Comparison of ENCODE assay signal across 20 cellular contexts in the genomic region with DNA sequence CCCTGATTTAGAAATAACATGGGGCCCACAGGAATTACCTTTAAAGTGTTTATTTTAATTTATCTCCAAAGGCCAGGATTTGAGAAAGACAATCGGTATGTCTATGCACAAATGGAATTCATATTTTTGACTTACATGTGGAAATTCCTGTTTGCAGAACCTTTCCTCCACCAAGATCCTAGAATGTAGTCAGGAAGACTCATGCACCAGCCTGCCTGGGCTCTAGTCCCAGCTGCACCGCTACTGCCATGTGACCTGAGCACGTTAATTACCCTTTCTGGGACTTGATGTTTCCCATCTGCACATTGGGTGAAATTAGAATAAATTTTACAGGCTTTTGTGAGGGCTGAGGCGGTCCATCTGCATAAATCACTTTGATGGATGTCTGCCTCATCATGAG.
"Had no signal": no experiment of that assay in that cellular context is flagged by ENCODE, and none has a peak within 500 bp of the region (broad histone marks: within the 10 kb centered on the region; RNA-seq: fewer than 3 reads in every experiment).

No MANE protein-coding gene starts in this region.

- H3K27ac Mint-ChIP-seq: activated naive CD8-positive, alpha-beta T cell; activated T-cell treated with anti-CD3 and anti-CD28 coated beads, Interleukin-2, amount 50 U/mL, for 72 hours; memory B cell; T-helper 2 cell treated with Interferon-gamma antibody and Interleukin-4, amounts not matched to agents 5 μg/mL and 100 μg/mL, for 36 hours had no signal

- H3K9me3 ChIP-seq: colonic mucosa, tibial nerve had no signal

- H3K9me3 Mint-ChIP-seq: T-helper 2 cell treated with Interferon-gamma antibody and Interleukin-4, amounts not matched to agents 5 μg/mL and 100 μg/mL, for 36 hours had no signal

- H3K4me1 Mint-ChIP-seq: central memory CD8-positive, alpha-beta T cell; memory B cell had no signal

- H3K36me3 ChIP-seq: colonic mucosa, tibial nerve had no signal

- H3K4me1 ChIP-seq: colonic mucosa had no signal

- H3K27ac ChIP-seq: colonic mucosa, tibial nerve had no signal

- H3K36me3 Mint-ChIP-seq: activated naive CD8-positive, alpha-beta T cell; memory B cell; naive thymus-derived CD8-positive, alpha-beta T cell had no signal

- H3K4me3 ChIP-seq: colonic mucosa, dorsolateral prefrontal cortex, tibial nerve had no signal

- H3K27me3 ChIP-seq: colonic mucosa had no signal

- H3K4me3 Mint-ChIP-seq: activated naive CD8-positive, alpha-beta T cell; activated T-cell treated with anti-CD3 and anti-CD28 coated beads, Interleukin-2, amount 50 U/mL, for 72 hours; central memory CD8-positive, alpha-beta T cell; memory B cell; naive thymus-derived CD8-positive, alpha-beta T cell; T-helper 2 cell treated with Interferon-gamma antibody and Interleukin-4, amounts not matched to agents 5 μg/mL and 100 μg/mL, for 36 hours had no signal

- DNase-seq: activated CD4-positive, alpha-beta T cell treated with anti-CD3 and anti-CD28 coated beads for 4 hours; activated CD4-positive, alpha-beta T cell treated with anti-CD3 and anti-CD28 coated beads, Interleukin-2, amount 50 U/mL, for 4 hours; activated naive CD4-positive, alpha-beta T cell treated with Interleukin-2 at 50 U/mL for 16 hours; activated T-cell treated with anti-CD3 and anti-CD28 coated beads for 4 hours; activated T-cell treated with anti-CD3 and anti-CD28 coated beads, Interleukin-2, amount 50 U/mL, for 72 hours; colonic mucosa; effector memory CD4-positive, alpha-beta T cell; hypothalamus; naive thymus-derived CD8-positive, alpha-beta T cell; posterior cingulate gyrus; right cardiac atrium; stimulated activated CD4-positive, alpha-beta T cell treated with anti-CD3 and anti-CD28 coated beads, Interleukin-2, amount 100 ng/mL, for 48 hours; stimulated activated naive CD4-positive, alpha-beta T cell treated with Interleukin-2 at 50 U/mL for 16 hours; T-helper 1 cell had no signal
